In the genomic region with DNA sequence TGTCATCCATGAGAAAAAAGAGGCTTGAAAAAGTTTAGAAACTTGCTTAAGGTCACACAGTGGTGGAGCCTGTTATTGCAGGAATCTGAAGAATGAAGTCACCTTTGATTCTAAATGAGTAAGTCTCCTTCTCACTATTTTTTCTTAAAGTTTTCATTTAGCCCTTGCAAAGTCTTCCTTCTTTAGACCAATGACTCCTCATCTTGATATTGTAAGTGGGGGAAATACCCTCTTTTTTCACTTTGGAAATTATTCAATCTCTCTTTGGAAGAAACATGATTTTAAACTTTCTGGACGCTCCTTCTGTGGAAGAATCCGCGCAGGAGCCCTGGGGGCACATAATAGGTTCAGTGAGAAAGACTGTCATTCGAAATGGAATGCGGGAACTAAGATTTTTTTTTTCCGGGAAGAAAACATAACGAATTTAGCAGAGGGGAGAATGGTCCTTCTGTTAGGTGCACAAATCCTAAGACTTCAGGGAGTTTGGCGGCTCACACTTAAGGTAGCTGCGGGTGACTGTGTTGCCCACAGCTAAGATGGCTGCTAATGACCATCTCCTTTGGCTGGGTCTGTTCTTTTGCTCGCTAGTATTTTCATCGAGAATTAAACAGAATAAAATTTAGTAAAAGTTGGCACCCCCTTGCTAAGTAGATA, we compare ENCODE assay signal across 8 cellular contexts. TPM values are rescaled to one million over a fixed set of nuclear protein-coding genes. Genes with fewer than 3 reads are reported as not detected.
A peak's percentile ranks its signal among the peaks of the same experiment; 100 is the strongest.
DNase-seq lines count a peak whose midpoint lies in the region; ATAC-seq, FAIRE-seq and TF ChIP-seq lines count a peak whose summit lies in the region.

No MANE protein-coding gene starts in this region.

- TF ChIP-seq CTCF in Panc1 (IDR thresholded peaks at IDR 0.05), result no peak
- peak; percentile 23 for TF ChIP-seq CTCF in astrocyte of the cerebellum (IDR thresholded peaks at IDR 0.05; ENCODE audit: low read depth, low read length, missing control alignments)

- H3K4me3 ChIP-seq in Panc1 (ENCODE audit: low read depth in 2 of 2, low read length in 2 of 2) (peak overlapping the region; percentile 73 to 77), astrocyte of the cerebellum (ENCODE audit: low read depth, low read length) (peak overlapping the region; percentile 74), iPS-11a (ENCODE audit: low read depth, low read length) (peak overlapping the region; percentile 83), small intestine (ENCODE audit: low read depth in 1 of 2, low read length in 2 of 2) (peak overlapping the region; percentile 96 to 98)

- H3K36me3 ChIP-seq in Panc1 (ENCODE audit: control insufficient read depth, insufficient read depth, low read length) (peaks cover 9% of the 10 kb centered on the region), small intestine (ENCODE audit: control insufficient read depth in 2 of 2, insufficient read depth in 2 of 2, low read length in 2 of 2) (no peaks in the 10 kb centered on the region)

- ATAC-seq in GM19324 (IDR thresholded peaks at IDR 0.05; ENCODE audit: low FRiP score, unreplicated experiment) (peak; percentile 55), HG03354 (IDR thresholded peaks at IDR 0.05; ENCODE audit: poor library complexity, severe bottlenecking, unreplicated experiment) (peak; percentile 65), Panc1 (peak; percentile 83)

- no peak for FAIRE-seq in small intestine (lab: Jason Lieb, UNC)

- H3K4me1 ChIP-seq in Panc1 (ENCODE audit: control insufficient read depth, insufficient read depth, low read length), result peaks cover 14% of the 10 kb centered on the region
- peaks cover 0 to 4% of the 10 kb centered on the region in 2 donors for H3K4me1 ChIP-seq in small intestine (ENCODE audit: control insufficient read depth in 2 of 2, insufficient read depth in 1 of 2, low read depth in 1 of 2, low read length in 1 of 2)

- in situ Hi-C loops in Panc1 (cut with HindIII; ENCODE audit: low pct_unique_long_range_greater_than_20kb, low sequenced_read_pairs) (no loop called here), astrocyte of the cerebellum (cut with HindIII; ENCODE audit: low sequenced_read_pairs) (no loop called here)

- no TSS peak for BruUV-seq in Panc1 (replicated peaks; lab: Mats Ljungman, UMichigan)

- WGBS in small intestine, 3 donors, result 1 to 4% (median 2%) methylated on average over 11 of the region's 11 CpGs

- CTCF ChIA-PET in Panc1 (lab: Charles Lee), result interaction anchor here (0.6 kb wide), 1 partner anchor 40 kb away, joined by 4 read pairs; no protein-coding TSS in a partner anchor

- DNase-seq in DMS 273 treated with DMSO at 0.1 percent for 48 hours (lab: John Stamatoyannopoulos, UW) (peak; percentile 70), Panc1 (ENCODE audit: low read depth, low spot score) (no peak), astrocyte of the cerebellum (ENCODE audit: low read depth) (no peak), small intestine (peak; percentile 59), HK-2 (ENCODE audit: unreplicated experiment) (no peak)

- POLR2A ChIA-PET in Panc1 (lab: Charles Lee), result no interaction called here

- intact Hi-C loops in Panc1 (cut with micrococcal nuclease; ENCODE audit: unreplicated experiment), result loop anchor here (2.0 kb wide), 1 partner anchor 63 kb away; the partner anchor contains the start of gene DENND6A

- H3K27ac ChIP-seq in Panc1 (ENCODE audit: low read length) (peak overlapping the region; percentile 95), small intestine (ENCODE audit: low read depth in 1 of 2, low read length in 1 of 2) (peak overlapping the region; percentile 55 to 94)

- H3K27me3 ChIP-seq in Panc1 (ENCODE audit: control insufficient read depth, insufficient read depth, low read length), result no peaks in the 10 kb centered on the region
- no peaks in the 10 kb centered on the region for H3K27me3 ChIP-seq in small intestine (ENCODE audit: control insufficient read depth in 2 of 2, insufficient read depth in 2 of 2, low read length in 2 of 2)

- H3K9me3 ChIP-seq in Panc1 (ENCODE audit: control insufficient read depth, insufficient read depth, low read depth, low read length) (no peaks in the 10 kb centered on the region), small intestine (ENCODE audit: control insufficient read depth, low read depth) (no peaks in the 10 kb centered on the region)

RNA-seq across cellular contexts. Expression of gene SLMAP, which starts 0.6 kb away (rescaled TPM):
- total RNA-seq in Panc1 (2021; ENCODE audit: unreplicated experiment), result 49.2 TPM
- 20.7 TPM for polyA plus RNA-seq in Panc1 (2012; ENCODE audit: insufficient read length)
- 10 to 100 TPM; 24.7 to 32.7 (median 32.7) TPM for polyA plus RNA-seq in small intestine

Comparison
In these comparisons a context has a peak if more than half of its experiments do, and no peak if none do; other contexts are left out.
1. DNase-seq: peak in DMS 273 treated with DMSO at 0.1 percent for 48 hours (single experiment) and small intestine (single experiment); none in Panc1 (single experiment), astrocyte of the cerebellum (single experiment) and HK-2 (single experiment).
2. Peak in every context shown above with its lines, with median percentiles within 50 percentile points of each other: ATAC-seq and H3K4me3 ChIP-seq.